Comparison of ENCODE assay signal across 19 cellular contexts in the genomic region with DNA sequence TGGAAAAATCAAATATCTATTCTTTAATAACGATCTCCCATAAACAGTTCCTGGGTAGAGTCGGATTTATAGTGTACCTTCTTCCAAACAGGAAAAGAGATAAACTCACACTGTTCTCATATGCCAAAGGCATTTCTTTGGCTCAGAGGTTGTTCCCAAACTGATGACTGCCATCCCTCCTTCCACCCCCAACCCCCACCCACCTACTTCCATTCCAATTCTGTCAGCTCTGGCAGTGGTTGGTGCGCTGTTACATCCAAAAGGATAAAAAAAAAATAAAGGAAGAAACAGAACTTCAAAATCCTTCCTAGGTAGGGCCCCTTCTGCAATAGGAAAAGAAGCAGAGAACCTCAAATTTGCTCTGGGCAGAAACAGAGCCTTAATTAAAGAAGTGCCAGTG.
"Had no signal": no experiment of that assay in that cellular context is flagged by ENCODE, and none has a peak within 500 bp of the region (broad histone marks: within the 10 kb centered on the region; RNA-seq: fewer than 3 reads in every experiment).

No MANE protein-coding gene starts in this region.

- H3K4me3 ChIP-seq: colonic mucosa, esophagus squamous epithelium, gastroesophageal sphincter, heart right ventricle, left lung, lower lobe of right lung, mucosa of descending colon had no signal

- H3K4me1 ChIP-seq: colonic mucosa, esophagus squamous epithelium, foreskin keratinocyte, gastroesophageal sphincter, heart right ventricle, left lung, lower lobe of right lung had no signal

- H3K9me3 ChIP-seq: colonic mucosa, esophagus squamous epithelium, left lung, lower lobe of right lung, mucosa of descending colon had no signal

- H3K27me3 ChIP-seq: colonic mucosa, esophagus squamous epithelium, foreskin keratinocyte, gastroesophageal sphincter, left lung had no signal

- H3K36me3 ChIP-seq: colonic mucosa, esophagus squamous epithelium, gastroesophageal sphincter, heart right ventricle, left lung, lower lobe of right lung had no signal

- DNase-seq: colonic mucosa; cortex of kidney; effector CD8-positive, alpha-beta T cell; effector memory CD8-positive, alpha-beta T cell; endodermal cell; erythroblast; esophagus squamous epithelium; foreskin keratinocyte; heart right ventricle; hippocampal formation; left cardiac atrium; left lung; left ventricle myocardium superior; lower lobe of right lung; mesenchymal stem cell; mucosa of descending colon had no signal

- H3K27ac ChIP-seq: colonic mucosa, epithelial cell of prostate, esophagus squamous epithelium, foreskin keratinocyte, gastroesophageal sphincter, heart right ventricle, left lung, lower lobe of right lung had no signal

- ATAC-seq: effector memory CD8-positive, alpha-beta T cell; esophagus mucosa; foreskin keratinocyte; gastroesophageal sphincter; heart right ventricle; left cardiac atrium; left lung; left ventricle myocardium superior; lower lobe of right lung; mucosa of descending colon had no signal
